8 cellular contexts compared by ENCODE assay signal in genomic region chr1:99970713-99971255, GRCh38. TPM values are rescaled to one million over a fixed set of nuclear protein-coding genes. Genes with fewer than 3 reads are reported as not detected.
DNase-seq lines count a peak whose midpoint lies in the region; ATAC-seq and TF ChIP-seq lines count a peak whose summit lies in the region.

No MANE protein-coding gene starts in this region.

- peak overlapping the region; percentile 98 for H3K27ac Mint-ChIP-seq in activated CD4-positive, alpha-beta T cell treated with anti-CD3 and anti-CD28 coated beads, Interleukin-2, amount 10 ng/mL, durations not matched to agents 7 days and 5 days
- H3K27ac Mint-ChIP-seq in activated naive CD4-positive, alpha-beta T cell treated with anti-CD3 and anti-CD28 coated beads, Interleukin-2, amount 50 U/mL, for 72 hours = peak overlapping the region; percentile 88 to 95
- H3K27ac Mint-ChIP-seq in immature natural killer cell = peak overlapping the region; percentile 85 to 99 (median 95)

- WGBS in testis, 2 donors = 37 to 40% methylated on average over 7 of the region's 7 CpGs

- peaks cover 6% of the 10 kb centered on the region for H3K9me3 Mint-ChIP-seq in activated CD4-positive, alpha-beta T cell treated with anti-CD3 and anti-CD28 coated beads, Interleukin-2, amount 10 ng/mL, durations not matched to agents 7 days and 5 days
- peaks cover 0 to 5% of the 10 kb centered on the region in 2 donors for H3K9me3 Mint-ChIP-seq in activated naive CD4-positive, alpha-beta T cell treated with anti-CD3 and anti-CD28 coated beads, Interleukin-2, amount 50 U/mL, for 72 hours
- H3K9me3 Mint-ChIP-seq in immature natural killer cell = no peaks in the 10 kb centered on the region

- no peak for TF ChIP-seq POLR2A in testis (IDR thresholded peaks at IDR 0.05)

- peak overlapping the region; percentile 74 to 96 for H3K4me3 ChIP-seq in testis

- no peaks in the 10 kb centered on the region for H3K36me3 ChIP-seq in testis (ENCODE audit: low read depth, missing control alignments)

- peaks cover 4% of the 10 kb centered on the region for H3K36me3 Mint-ChIP-seq in activated CD4-positive, alpha-beta T cell treated with anti-CD3 and anti-CD28 coated beads, Interleukin-2, amount 10 ng/mL, durations not matched to agents 7 days and 5 days (ENCODE audit: low read depth)
- H3K36me3 Mint-ChIP-seq in activated naive CD4-positive, alpha-beta T cell treated with anti-CD3 and anti-CD28 coated beads, Interleukin-2, amount 50 U/mL, for 72 hours = peaks cover 0 to 13% of the 10 kb centered on the region in 2 donors
- H3K36me3 Mint-ChIP-seq in immature natural killer cell = peaks cover 4 to 5% (median 4%) of the 10 kb centered on the region in 3 donors

- intact Hi-C loops in testis (cut with DNase I; ENCODE audit: low total_unique reads) = no loop called here

- no peaks in the 10 kb centered on the region for H3K27me3 Mint-ChIP-seq in activated CD4-positive, alpha-beta T cell treated with anti-CD3 and anti-CD28 coated beads, Interleukin-2, amount 10 ng/mL, durations not matched to agents 7 days and 5 days
- peaks cover 0 to 5% (median 5%) of the 10 kb centered on the region in 3 donors for H3K27me3 Mint-ChIP-seq in immature natural killer cell (ENCODE audit: low read depth in 3 of 3)

- no peak for ATAC-seq in activated naive CD4-positive, alpha-beta T cell treated with anti-CD3 and anti-CD28 coated beads, Interleukin-2, amount 50 U/mL, for 72 hours
- no peak for ATAC-seq in GM18519 (IDR thresholded peaks at IDR 0.05; ENCODE audit: low FRiP score, unreplicated experiment)

- POLR2A ChIA-PET in activated CD4-positive, alpha-beta T cell treated with anti-CD3 and anti-CD28 coated beads, Interleukin-2, amount 10 ng/mL, durations not matched to agents 7 days and 5 days (lab: Charles Lee) = no interaction called here

- no peak overlapping the region for H3K27ac ChIP-seq in testis

- no peaks in the 10 kb centered on the region for H3K27me3 ChIP-seq in testis

- CTCF ChIA-PET in activated CD4-positive, alpha-beta T cell treated with anti-CD3 and anti-CD28 coated beads, Interleukin-2, amount 10 ng/mL, durations not matched to agents 7 days and 5 days (lab: Charles Lee) = no interaction called here

- H3K4me1 Mint-ChIP-seq in activated CD4-positive, alpha-beta T cell treated with anti-CD3 and anti-CD28 coated beads, Interleukin-2, amount 10 ng/mL, durations not matched to agents 7 days and 5 days = peaks cover 37% of the 10 kb centered on the region
- peaks cover 38 to 53% of the 10 kb centered on the region in 2 donors for H3K4me1 Mint-ChIP-seq in immature natural killer cell

- no peak for TF ChIP-seq CTCF in testis (IDR thresholded peaks at IDR 0.05)

- DNase-seq in activated CD4-positive, alpha-beta T cell treated with anti-CD3 and anti-CD28 coated beads, Interleukin-2, amount 10 ng/mL, durations not matched to agents 7 days and 5 days = no peak
- DNase-seq in activated CD4-positive, alpha-beta T cell treated with anti-CD3 and anti-CD28 coated beads, Interleukin-2, amount 50 U/mL, for 4 hours = no peak
- no peak for DNase-seq in activated naive CD4-positive, alpha-beta T cell treated with anti-CD3 and anti-CD28 coated beads, Interleukin-2, amount 50 U/mL, for 72 hours (ENCODE audit: low spot score in 2 of 2)
- DNase-seq in immature natural killer cell (no peak), testis (no peak), COLO829 (ENCODE audit: low spot score) (no peak), kidney glomerular epithelial cell (lab: John Stamatoyannopoulos, UW) (no peak)

- H3K4me1 ChIP-seq in testis = peaks cover 4% of the 10 kb centered on the region

- H3K9me3 ChIP-seq in testis = no peaks in the 10 kb centered on the region

- H3K4me3 Mint-ChIP-seq in activated CD4-positive, alpha-beta T cell treated with anti-CD3 and anti-CD28 coated beads, Interleukin-2, amount 10 ng/mL, durations not matched to agents 7 days and 5 days = peak overlapping the region; percentile 100
- H3K4me3 Mint-ChIP-seq in immature natural killer cell = peak overlapping the region; percentile 96 to 100 (median 100)

RNA-seq across cellular contexts. Expression of gene SLC35A3, which starts 1.0 kb away (rescaled TPM):
- total RNA-seq in activated CD4-positive, alpha-beta T cell treated with anti-CD3 and anti-CD28 coated beads, Interleukin-2, amount 10 ng/mL, durations not matched to agents 7 days and 5 days = 10 to 100 TPM; 15.9 to 16.9 TPM
- 10 to 100 TPM in 1 of 2 donors, 1 to 10 TPM in 1; 8.8 to 19.7 TPM for total RNA-seq in activated naive CD4-positive, alpha-beta T cell treated with anti-CD3 and anti-CD28 coated beads, Interleukin-2, amount 50 U/mL, for 72 hours
- polyA plus RNA-seq in immature natural killer cell (10 to 100 TPM in 1 of 3 donors, 1 to 10 TPM in 2; 5.0 to 12.3 (median 8.5) TPM), testis (ENCODE audit: insufficient read depth, low read depth, low replicate concordance) (6.6 TPM)
- 10 to 100 TPM; 17.1 to 17.6 TPM for total RNA-seq in testis
